Comparison of ENCODE assay signal across 18 cellular contexts in genomic region chrX:79147477-79147876, GRCh38. TPM values are rescaled to one million over a fixed set of nuclear protein-coding genes. Genes with fewer than 3 reads are reported as not detected.
DNase-seq lines count a peak whose midpoint lies in the region; ATAC-seq lines count a peak whose summit lies in the region.
"Had no signal": no experiment of that assay in that cellular context is flagged by ENCODE, and none has a peak within 500 bp of the region (broad histone marks: within the 10 kb centered on the region; RNA-seq: fewer than 3 reads in every experiment).

No MANE protein-coding gene starts in this region.

- peak overlapping the region; percentile 96 for H3K27ac Mint-ChIP-seq in activated CD4-positive, alpha-beta T cell treated with anti-CD3 and anti-CD28 coated beads, Interleukin-2, amount 10 ng/mL, durations not matched to agents 24 days and 14 days
- H3K27ac Mint-ChIP-seq in activated T-helper 1 cell treated with anti-CD3 and anti-CD28 coated beads, Interleukin-12 subunit alpha, Interleukin-12 subunit beta, Interleukin-2, Interleukin-4 antibody, amounts not matched to agents 30 ng/mL and 10 ng/mL and 1 ng/mL, durations not matched to agents 14 hours and 24 hours and 36 hours = peak overlapping the region; percentile 94
- peak overlapping the region; percentile 97 for H3K27ac Mint-ChIP-seq in stimulated activated effector memory CD8-positive, alpha-beta T cell treated with anti-CD3 and anti-CD28 coated beads, Interleukin-12 subunit alpha, Interleukin-12 subunit beta, amount 100 ng/mL, for 72 hours
- H3K27ac Mint-ChIP-seq: nephron, type B pancreatic cell had no signal

- peak; percentile 35 for ATAC-seq in HG02870 (IDR thresholded peaks at IDR 0.05; ENCODE audit: unreplicated experiment)
- ATAC-seq in stimulated activated effector memory CD8-positive, alpha-beta T cell treated with anti-CD3 and anti-CD28 coated beads, Interleukin-12 subunit alpha, Interleukin-12 subunit beta, amount 100 ng/mL, for 72 hours = peak; percentile 84
- ATAC-seq: left lobe of liver had no signal

- intact Hi-C loops in activated CD4-positive, alpha-beta T cell treated with anti-CD3 and anti-CD28 coated beads, Interleukin-2, amount 10 ng/mL, durations not matched to agents 24 days and 14 days (cut with micrococcal nuclease) = loop anchor here (1.0 to 10.0 kb wide), 6 partner anchors 9 to 820 kb away; partner anchors contain the start of gene CYSLTR1
- intact Hi-C loops in activated T-helper 1 cell treated with anti-CD3 and anti-CD28 coated beads, Interleukin-12 subunit alpha, Interleukin-12 subunit beta, Interleukin-2, Interleukin-4 antibody, amounts not matched to agents 30 ng/mL and 10 ng/mL and 1 ng/mL, durations not matched to agents 14 hours and 24 hours and 36 hours (cut with micrococcal nuclease) = loop anchor here (1.0 to 10.0 kb wide), 10 partner anchors 8 to 1253 kb away; partner anchors contain the start of genes COX7B, MAGT1 and PGK1

- no peaks in the 10 kb centered on the region for H3K9me3 Mint-ChIP-seq in activated CD4-positive, alpha-beta T cell treated with anti-CD3 and anti-CD28 coated beads, Interleukin-2, amount 10 ng/mL, durations not matched to agents 24 days and 14 days
- no peaks in the 10 kb centered on the region for H3K9me3 Mint-ChIP-seq in activated T-helper 1 cell treated with anti-CD3 and anti-CD28 coated beads, Interleukin-12 subunit alpha, Interleukin-12 subunit beta, Interleukin-2, Interleukin-4 antibody, amounts not matched to agents 30 ng/mL and 10 ng/mL and 1 ng/mL, durations not matched to agents 14 hours and 24 hours and 36 hours
- no peaks in the 10 kb centered on the region for H3K9me3 Mint-ChIP-seq in stimulated activated effector memory CD8-positive, alpha-beta T cell treated with anti-CD3 and anti-CD28 coated beads, Interleukin-12 subunit alpha, Interleukin-12 subunit beta, amount 100 ng/mL, for 72 hours
- H3K9me3 Mint-ChIP-seq: nephron, type B pancreatic cell had no signal

- peaks cover 13% of the 10 kb centered on the region for H3K36me3 Mint-ChIP-seq in activated CD4-positive, alpha-beta T cell treated with anti-CD3 and anti-CD28 coated beads, Interleukin-2, amount 10 ng/mL, durations not matched to agents 24 days and 14 days (ENCODE audit: low read depth)
- peaks cover 13% of the 10 kb centered on the region for H3K36me3 Mint-ChIP-seq in activated T-helper 1 cell treated with anti-CD3 and anti-CD28 coated beads, Interleukin-12 subunit alpha, Interleukin-12 subunit beta, Interleukin-2, Interleukin-4 antibody, amounts not matched to agents 30 ng/mL and 10 ng/mL and 1 ng/mL, durations not matched to agents 14 hours and 24 hours and 36 hours (ENCODE audit: low read depth)
- peaks cover 2% of the 10 kb centered on the region for H3K36me3 Mint-ChIP-seq in stimulated activated effector memory CD8-positive, alpha-beta T cell treated with anti-CD3 and anti-CD28 coated beads, Interleukin-12 subunit alpha, Interleukin-12 subunit beta, amount 100 ng/mL, for 72 hours
- H3K36me3 Mint-ChIP-seq: type B pancreatic cell had no signal

- DNase-seq in activated CD4-positive, alpha-beta T cell treated with anti-CD3 and anti-CD28 coated beads, Interleukin-2, amount 10 ng/mL, durations not matched to agents 24 days and 14 days = no peak
- DNase-seq in activated CD4-positive, alpha-beta T cell treated with anti-CD3 and anti-CD28 coated beads for 4 hours = no peak
- no peak for DNase-seq in activated T-helper 1 cell treated with anti-CD3 and anti-CD28 coated beads, Interleukin-12 subunit alpha, Interleukin-12 subunit beta, Interleukin-2, Interleukin-4 antibody, amounts not matched to agents 30 ng/mL and 10 ng/mL and 1 ng/mL, durations not matched to agents 14 hours and 24 hours and 36 hours (ENCODE audit: low spot score)
- DNase-seq in stimulated activated effector memory CD8-positive, alpha-beta T cell treated with anti-CD3 and anti-CD28 coated beads, Interleukin-12 subunit alpha, Interleukin-12 subunit beta, amount 100 ng/mL, for 72 hours (ENCODE audit: low spot score in 2 of 2) = no peak
- DNase-seq in NCI-H1048 (lab: John Stamatoyannopoulos, UW) (no peak), NCI-H2081 (lab: John Stamatoyannopoulos, UW) (no peak), GOT3 (lab: John Stamatoyannopoulos, UW) (no peak)
- DNase-seq: Caco-2; effector CD8-positive, alpha-beta T cell; HCEC 1CT; NCI-H146; NCI-H526 had no signal

- peaks cover 32% of the 10 kb centered on the region for H3K4me1 Mint-ChIP-seq in activated CD4-positive, alpha-beta T cell treated with anti-CD3 and anti-CD28 coated beads, Interleukin-2, amount 10 ng/mL, durations not matched to agents 24 days and 14 days
- peaks cover 59% of the 10 kb centered on the region for H3K4me1 Mint-ChIP-seq in activated T-helper 1 cell treated with anti-CD3 and anti-CD28 coated beads, Interleukin-12 subunit alpha, Interleukin-12 subunit beta, Interleukin-2, Interleukin-4 antibody, amounts not matched to agents 30 ng/mL and 10 ng/mL and 1 ng/mL, durations not matched to agents 14 hours and 24 hours and 36 hours (ENCODE audit: low read depth)
- peaks cover 32% of the 10 kb centered on the region for H3K4me1 Mint-ChIP-seq in stimulated activated effector memory CD8-positive, alpha-beta T cell treated with anti-CD3 and anti-CD28 coated beads, Interleukin-12 subunit alpha, Interleukin-12 subunit beta, amount 100 ng/mL, for 72 hours

- H3K27me3 Mint-ChIP-seq in activated CD4-positive, alpha-beta T cell treated with anti-CD3 and anti-CD28 coated beads, Interleukin-2, amount 10 ng/mL, durations not matched to agents 24 days and 14 days = no peaks in the 10 kb centered on the region
- H3K27me3 Mint-ChIP-seq in activated T-helper 1 cell treated with anti-CD3 and anti-CD28 coated beads, Interleukin-12 subunit alpha, Interleukin-12 subunit beta, Interleukin-2, Interleukin-4 antibody, amounts not matched to agents 30 ng/mL and 10 ng/mL and 1 ng/mL, durations not matched to agents 14 hours and 24 hours and 36 hours (ENCODE audit: insufficient read depth) = no peaks in the 10 kb centered on the region
- H3K27me3 Mint-ChIP-seq: type B pancreatic cell had no signal

- peak overlapping the region; percentile 88 for H3K4me3 Mint-ChIP-seq in activated CD4-positive, alpha-beta T cell treated with anti-CD3 and anti-CD28 coated beads, Interleukin-2, amount 10 ng/mL, durations not matched to agents 24 days and 14 days
- H3K4me3 Mint-ChIP-seq in activated T-helper 1 cell treated with anti-CD3 and anti-CD28 coated beads, Interleukin-12 subunit alpha, Interleukin-12 subunit beta, Interleukin-2, Interleukin-4 antibody, amounts not matched to agents 30 ng/mL and 10 ng/mL and 1 ng/mL, durations not matched to agents 14 hours and 24 hours and 36 hours = peak overlapping the region; percentile 99
- H3K4me3 Mint-ChIP-seq in stimulated activated effector memory CD8-positive, alpha-beta T cell treated with anti-CD3 and anti-CD28 coated beads, Interleukin-12 subunit alpha, Interleukin-12 subunit beta, amount 100 ng/mL, for 72 hours = peak overlapping the region; percentile 90
- H3K4me3 Mint-ChIP-seq: nephron, type B pancreatic cell had no signal

RNA-seq across cellular contexts. Expression of gene GPR174, which starts 3.0 kb away (rescaled TPM):
- total RNA-seq in activated CD4-positive, alpha-beta T cell treated with anti-CD3 and anti-CD28 coated beads, Interleukin-2, amount 10 ng/mL, durations not matched to agents 24 days and 14 days = 13.7 and 13.8 TPM in 2 replicates
- 16.1 and 18.3 TPM in 2 replicates for total RNA-seq in activated T-helper 1 cell treated with anti-CD3 and anti-CD28 coated beads, Interleukin-12 subunit alpha, Interleukin-12 subunit beta, Interleukin-2, Interleukin-4 antibody, amounts not matched to agents 30 ng/mL and 10 ng/mL and 1 ng/mL, durations not matched to agents 14 hours and 24 hours and 36 hours
- total RNA-seq: A172, Caco-2, cardiac muscle cell had no signal
